29 cellular contexts compared by ENCODE assay signal in genomic region chr3:53065841-53066480, GRCh38. TPM values are rescaled to one million over a fixed set of nuclear protein-coding genes. Genes with fewer than 3 reads are reported as not detected.
DNase-seq lines count a peak whose midpoint lies in the region; ATAC-seq and TF ChIP-seq lines count a peak whose summit lies in the region.
"Had no signal": no experiment of that assay in that cellular context is flagged by ENCODE, and none has a peak within 500 bp of the region (broad histone marks: within the 10 kb centered on the region; RNA-seq: fewer than 3 reads in every experiment).

No MANE protein-coding gene starts in this region.

- intact Hi-C loops in cardiac septum (cut with DNase I): no loop called here
- intact Hi-C loops in aorta (cut with DNase I): no loop called here

- H3K4me1 ChIP-seq in right atrium auricular region (no peaks in the 10 kb centered on the region), aorta (ENCODE audit: control insufficient read depth in 1 of 2, insufficient read depth in 2 of 2, low read length in 2 of 2) (no peaks in the 10 kb centered on the region)
- H3K4me1 ChIP-seq: Caco-2, suprapubic skin, upper lobe of right lung had no signal

- H3K36me3 ChIP-seq in right atrium auricular region: no peaks in the 10 kb centered on the region
- no peaks in the 10 kb centered on the region for H3K36me3 ChIP-seq in aorta (ENCODE audit: control insufficient read depth in 1 of 2, insufficient read depth in 2 of 2, low read length in 1 of 2)
- H3K36me3 ChIP-seq: cardiac muscle cell, suprapubic skin, upper lobe of right lung had no signal

- 89% methylated on average over 7 of the region's 7 CpGs for WGBS in aorta, 2 donors

- H3K9me3 ChIP-seq in right atrium auricular region (no peaks in the 10 kb centered on the region), aorta (ENCODE audit: control insufficient read depth, low read length) (no peaks in the 10 kb centered on the region)
- H3K9me3 ChIP-seq: Caco-2, SK-N-SH, suprapubic skin, upper lobe of right lung had no signal

- H3K27me3 ChIP-seq in right atrium auricular region: no peaks in the 10 kb centered on the region
- no peaks in the 10 kb centered on the region for H3K27me3 ChIP-seq in aorta (ENCODE audit: control insufficient read depth in 1 of 2, insufficient read depth in 2 of 2, low read length in 1 of 2)
- H3K27me3 ChIP-seq: suprapubic skin, upper lobe of right lung had no signal

- no peaks in the 10 kb centered on the region for H3K36me3 Mint-ChIP-seq in activated naive CD8-positive, alpha-beta T cell treated with anti-CD3 and anti-CD28 coated beads, Interleukin-2, amount 10 ng/mL, durations not matched to agents 7 days and 5 days
- H3K36me3 Mint-ChIP-seq in endothelial cell (ENCODE audit: low read depth, unreplicated experiment): no peaks in the 10 kb centered on the region
- H3K36me3 Mint-ChIP-seq: activated naive CD4-positive, alpha-beta T cell treated with anti-CD3 and anti-CD28 coated beads, Interleukin-2, amount 50 U/mL, for 72 hours; immature natural killer cell had no signal

- H3K27me3 Mint-ChIP-seq in activated naive CD8-positive, alpha-beta T cell treated with anti-CD3 and anti-CD28 coated beads, Interleukin-2, amount 10 ng/mL, durations not matched to agents 7 days and 5 days: peaks cover 26% of the 10 kb centered on the region
- peaks cover 5% of the 10 kb centered on the region for H3K27me3 Mint-ChIP-seq in endothelial cell (ENCODE audit: unreplicated experiment)

- TF ChIP-seq CTCF in right atrium auricular region (IDR thresholded peaks at IDR 0.05) (no peak), endothelial cell (IDR thresholded peaks at IDR 0.05; ENCODE audit: unreplicated experiment) (no peak)

- no peak overlapping the region for H3K4me3 Mint-ChIP-seq in activated naive CD8-positive, alpha-beta T cell treated with anti-CD3 and anti-CD28 coated beads, Interleukin-2, amount 10 ng/mL, durations not matched to agents 7 days and 5 days
- no peak overlapping the region for H3K4me3 Mint-ChIP-seq in endothelial cell (ENCODE audit: unreplicated experiment)
- H3K4me3 Mint-ChIP-seq: immature natural killer cell, nephron had no signal

- H3K27ac ChIP-seq in right atrium auricular region (no peak overlapping the region), aorta (ENCODE audit: low read depth in 1 of 2, low read length in 2 of 2) (no peak overlapping the region)
- H3K27ac ChIP-seq: 22Rv1, cardiac muscle cell, suprapubic skin, upper lobe of right lung had no signal

- POLR2A ChIA-PET in activated naive CD8-positive, alpha-beta T cell treated with anti-CD3 and anti-CD28 coated beads, Interleukin-2, amount 10 ng/mL, durations not matched to agents 7 days and 5 days (lab: Charles Lee): no interaction called here

- H3K9me3 Mint-ChIP-seq in activated naive CD8-positive, alpha-beta T cell treated with anti-CD3 and anti-CD28 coated beads, Interleukin-2, amount 10 ng/mL, durations not matched to agents 7 days and 5 days: no peaks in the 10 kb centered on the region
- no peaks in the 10 kb centered on the region for H3K9me3 Mint-ChIP-seq in endothelial cell (ENCODE audit: unreplicated experiment)
- H3K9me3 Mint-ChIP-seq: activated naive CD4-positive, alpha-beta T cell treated with anti-CD3 and anti-CD28 coated beads, Interleukin-2, amount 50 U/mL, for 72 hours; immature natural killer cell; nephron had no signal

- DNase-seq in DMS 273 (lab: John Stamatoyannopoulos, UW; ENCODE audit: unreplicated experiment) (peak; percentile 18), DMS 273 treated with DMSO at 0.1 percent for 48 hours (lab: John Stamatoyannopoulos, UW) (no peak), cardiac septum (ENCODE audit: low spot score) (peak; percentile 36), right atrium auricular region (ENCODE audit: low spot score) (no peak), aorta (peak; percentile 24 to 44), endothelial cell (ENCODE audit: low spot score) (no peak)
- DNase-seq in activated naive CD8-positive, alpha-beta T cell treated with anti-CD3 and anti-CD28 coated beads, Interleukin-2, amount 10 ng/mL, durations not matched to agents 7 days and 5 days: peak; percentile 9
- DNase-seq: activated CD4-positive, alpha-beta T cell treated with anti-CD3 and anti-CD28 coated beads, Interleukin-2, amount 50 U/mL, for 48 hours; C1 segment of cervical spinal cord; Caco-2; cortex of kidney; effector memory CD4-positive, alpha-beta T cell; immature natural killer cell; left colon; mammary epithelial cell; NCI-H1092; NCI-H187; NCI-H446; OCI-M1; SK-N-SH; stimulated activated naive CD4-positive, alpha-beta T cell; upper lobe of right lung had no signal

- no peak overlapping the region for H3K4me3 ChIP-seq in right atrium auricular region
- H3K4me3 ChIP-seq in aorta (ENCODE audit: low read length in 2 of 2): no peak overlapping the region
- H3K4me3 ChIP-seq: cardiac muscle cell, smooth muscle cell, suprapubic skin, upper lobe of right lung had no signal

- H3K27ac Mint-ChIP-seq in activated naive CD8-positive, alpha-beta T cell treated with anti-CD3 and anti-CD28 coated beads, Interleukin-2, amount 10 ng/mL, durations not matched to agents 7 days and 5 days: no peak overlapping the region
- no peak overlapping the region for H3K27ac Mint-ChIP-seq in endothelial cell (ENCODE audit: unreplicated experiment)
- H3K27ac Mint-ChIP-seq: immature natural killer cell, nephron had no signal

- H3K4me1 Mint-ChIP-seq in activated naive CD8-positive, alpha-beta T cell treated with anti-CD3 and anti-CD28 coated beads, Interleukin-2, amount 10 ng/mL, durations not matched to agents 7 days and 5 days: peaks cover 3% of the 10 kb centered on the region
- H3K4me1 Mint-ChIP-seq in endothelial cell (ENCODE audit: unreplicated experiment): no peaks in the 10 kb centered on the region
- H3K4me1 Mint-ChIP-seq: immature natural killer cell, nephron had no signal

- no peak for ATAC-seq in activated naive CD8-positive, alpha-beta T cell treated with anti-CD3 and anti-CD28 coated beads, Interleukin-2, amount 10 ng/mL, durations not matched to agents 7 days and 5 days (ENCODE audit: low read depth)
- no peak for ATAC-seq in aorta (ENCODE audit: low FRiP score)
- no peak for ATAC-seq in HG03342 (IDR thresholded peaks at IDR 0.05; ENCODE audit: unreplicated experiment)
- ATAC-seq: activated naive CD4-positive, alpha-beta T cell treated with anti-CD3 and anti-CD28 coated beads, Interleukin-2, amount 50 U/mL, for 72 hours; left colon; upper lobe of right lung had no signal

RNA-seq across cellular contexts. Expression of gene SFMBT1, which starts 20.1 kb away (rescaled TPM):
- total RNA-seq in cardiac septum: 14.7 TPM
- total RNA-seq in right atrium auricular region: 10 to 100 TPM; 16.7 to 17.4 TPM
- total RNA-seq in activated naive CD8-positive, alpha-beta T cell treated with anti-CD3 and anti-CD28 coated beads, Interleukin-2, amount 10 ng/mL, durations not matched to agents 7 days and 5 days: 10 to 100 TPM; 29.5 to 30.8 TPM
- total RNA-seq in aorta: 10 to 100 TPM in 1 of 2 donors, 1 to 10 TPM in 1; 8.8 to 12.6 TPM
- 1 to 10 TPM in 1 of 2 donors, under 1 TPM in 1; 0.75 to 2.0 TPM for polyA plus RNA-seq in aorta
- 5.8 TPM for total RNA-seq in endothelial cell (ENCODE audit: unreplicated experiment)

Comparison
In these comparisons a context has a peak if more than half of its experiments do, and no peak if none do; other contexts are left out.
1. DNase-seq: peak in DMS 273 (single experiment), cardiac septum (single experiment), activated naive CD8-positive, alpha-beta T cell treated with anti-CD3 and anti-CD28 coated beads, Interleukin-2, amount 10 ng/mL, durations not matched to agents 7 days and 5 days (single experiment) and aorta (2 of 2); none in DMS 273 treated with DMSO at 0.1 percent for 48 hours (single experiment), right atrium auricular region (single experiment) and endothelial cell (single experiment).